Comparison of ENCODE assay signal across 1 cellular context in genomic region chr5:1010641-1011046, GRCh38.
TF ChIP-seq lines count a peak whose summit lies in the region.

No MANE protein-coding gene starts in this region.

TF ChIP-seq in GM23338, 12 proteins besides CTCF, POLR2A, EP300 and RAD21:
- TF ChIP-seq ETS1 (IDR thresholded peaks at IDR 0.05) (no peak), POLR2AphosphoS5 (IDR thresholded peaks at IDR 0.05; ENCODE audit: low read depth) (no peak)
